ENCODE assay signal across 28 cellular contexts in genomic region chr2:27251786-27252185, GRCh38. TPM values are rescaled to one million over a fixed set of nuclear protein-coding genes. Genes with fewer than 3 reads are reported as not detected.
"Had no signal": no experiment of that assay in that cellular context is flagged by ENCODE, and none has a peak within 500 bp of the region (broad histone marks: within the 10 kb centered on the region; RNA-seq: fewer than 3 reads in every experiment).

No MANE protein-coding gene starts in this region.

- H3K4me3 ChIP-seq: colonic mucosa, dorsolateral prefrontal cortex, gastrocnemius medialis, neural progenitor cell, right lobe of liver, stomach, tibial artery, upper lobe of right lung had no signal

- H3K9me3 Mint-ChIP-seq: activated T-cell treated with anti-CD3 and anti-CD28 coated beads, Interleukin-2, amount 50 U/mL, for 72 hours; neural progenitor cell; stimulated activated effector memory CD8-positive, alpha-beta T cell treated with anti-CD3 and anti-CD28 coated beads, Interleukin-12 subunit alpha, Interleukin-12 subunit beta, amount 100 ng/mL, for 72 hours; T-helper 1 cell treated with Interleukin-12 subunit alpha and Interleukin-12 subunit beta and Interleukin-4 antibody, amounts not matched to agents 30 μg/mL and 1 μg/mL, for 36 hours had no signal

- H3K36me3 ChIP-seq: colonic mucosa, gastrocnemius medialis, neural progenitor cell, right lobe of liver, stomach, tibial artery, upper lobe of right lung had no signal

- H3K27ac ChIP-seq: colonic mucosa, dorsolateral prefrontal cortex, gastrocnemius medialis, neural progenitor cell, right lobe of liver, stomach, tibial artery, upper lobe of right lung, VCaP had no signal

- H3K4me1 Mint-ChIP-seq: stimulated activated effector memory CD8-positive, alpha-beta T cell treated with anti-CD3 and anti-CD28 coated beads, Interleukin-12 subunit alpha, Interleukin-12 subunit beta, amount 100 ng/mL, for 72 hours had no signal

- H3K4me3 Mint-ChIP-seq: activated naive CD8-positive, alpha-beta T cell; activated T-cell treated with anti-CD3 and anti-CD28 coated beads, Interleukin-2, amount 50 U/mL, for 72 hours; stimulated activated effector memory CD8-positive, alpha-beta T cell treated with anti-CD3 and anti-CD28 coated beads, Interleukin-12 subunit alpha, Interleukin-12 subunit beta, amount 100 ng/mL, for 72 hours; T-helper 1 cell treated with Interleukin-12 subunit alpha and Interleukin-12 subunit beta and Interleukin-4 antibody, amounts not matched to agents 30 μg/mL and 1 μg/mL, for 36 hours had no signal

- DNase-seq: activated CD4-positive, alpha-beta T cell treated with anti-CD3 and anti-CD28 coated beads for 4 hours; activated CD4-positive, alpha-beta T cell treated with anti-CD3 and anti-CD28 coated beads, Interleukin-2, amount 50 U/mL, for 4 hours; activated naive CD4-positive, alpha-beta T cell treated with Interleukin-2 at 50 U/mL for 16 hours; activated T-cell treated with anti-CD3 and anti-CD28 coated beads for 4 hours; activated T-cell treated with anti-CD3 and anti-CD28 coated beads, Interleukin-2, amount 50 U/mL, for 72 hours; anterior cingulate cortex; colonic mucosa; dorsolateral prefrontal cortex; effector memory CD4-positive, alpha-beta T cell; gastrocnemius medialis; glutamatergic neuron; islet precursor cell; left ventricle myocardium superior; mammary epithelial cell; occipital lobe; right lobe of liver; stimulated activated CD4-positive, alpha-beta T cell treated with anti-CD3 and anti-CD28 coated beads, Interleukin-4, amount 100 ng/mL, for 1 hour; stomach; T-helper 9 cell; tibial artery; upper lobe of right lung had no signal

- H3K27ac Mint-ChIP-seq: activated naive CD8-positive, alpha-beta T cell; activated T-cell treated with anti-CD3 and anti-CD28 coated beads, Interleukin-2, amount 50 U/mL, for 72 hours; stimulated activated effector memory CD8-positive, alpha-beta T cell treated with anti-CD3 and anti-CD28 coated beads, Interleukin-12 subunit alpha, Interleukin-12 subunit beta, amount 100 ng/mL, for 72 hours; T-helper 1 cell treated with Interleukin-12 subunit alpha and Interleukin-12 subunit beta and Interleukin-4 antibody, amounts not matched to agents 30 μg/mL and 1 μg/mL, for 36 hours had no signal

- H3K27me3 ChIP-seq: colonic mucosa, gastrocnemius medialis, right lobe of liver, tibial artery had no signal

- H3K36me3 Mint-ChIP-seq: activated naive CD8-positive, alpha-beta T cell; neural progenitor cell had no signal

RNA-seq across cellular contexts. Expression of gene SLC30A3, which starts 11.1 kb away (rescaled TPM):
- total RNA-seq: colonic mucosa, epithelial cell of proximal tubule, mucosa of gallbladder, right lobe of liver, stomach had no signal

RNA-seq across cellular contexts. Expression of gene DNAJC5G, which starts 23.4 kb away (rescaled TPM):
- total RNA-seq: colonic mucosa, epithelial cell of proximal tubule, gastrocnemius medialis, mammary epithelial cell, mucosa of gallbladder, occipital lobe, right lobe of liver, stomach, upper lobe of right lung had no signal

RNA-seq across cellular contexts. Expression of gene TRIM54, which starts 30.4 kb away (rescaled TPM):
- total RNA-seq: mammary epithelial cell, occipital lobe, upper lobe of right lung had no signal
